Comparison of ENCODE assay signal across 8 cellular contexts in genomic region chr16:69132424-69133252, GRCh38. TPM values are rescaled to one million over a fixed set of nuclear protein-coding genes. Genes with fewer than 3 reads are reported as not detected.
A peak's percentile ranks its signal among the peaks of the same experiment; 100 is the strongest.
DNase-seq lines count a peak whose midpoint lies in the region; ATAC-seq and TF ChIP-seq lines count a peak whose summit lies in the region.

TSS of gene CHTF8 (minus strand) at chr16:69132588. CDS start at chr16:69121458, 11,130 bp downstream.
TSS of gene UTP4 (plus strand) at chr16:69132649. CDS start at chr16:69133460, 811 bp downstream.

- intact Hi-C loops in activated CD4-positive, alpha-beta T cell treated with anti-CD3 and anti-CD28 coated beads, Interleukin-2, amount 10 ng/mL, durations not matched to agents 24 days and 14 days (cut with micrococcal nuclease): loop anchor here (1.0 to 5.0 kb wide), 5 partner anchors 34 to 290 kb away; partner anchors contain the start of genes PDF, SNTB2, TANGO6 and VPS4A
- intact Hi-C loops in left lung (cut with DNase I): no loop called here

- H3K27ac Mint-ChIP-seq in activated CD4-positive, alpha-beta T cell treated with anti-CD3 and anti-CD28 coated beads, Interleukin-2, amount 10 ng/mL, durations not matched to agents 24 days and 14 days: peak within 1 kb of the TSS; percentile 93

- DNase-seq in AG08396 (ENCODE audit: low spot score) (peak; percentile 93), NCI-H510A treated with DMSO at 0.1 percent for 48 hours (lab: John Stamatoyannopoulos, UW) (peak; percentile 39), coronary artery (ENCODE audit: low spot score) (peak; percentile 87), left lung (peak; percentile 89 to 97)
- DNase-seq in activated CD4-positive, alpha-beta T cell treated with anti-CD3 and anti-CD28 coated beads, Interleukin-2, amount 10 ng/mL, durations not matched to agents 24 days and 14 days: peak; percentile 97
- DNase-seq in stimulated activated CD4-positive, alpha-beta T cell treated with anti-CD3 and anti-CD28 coated beads, Interleukin-2, amount 100 ng/mL, for 4 hours (ENCODE audit: low read depth): peak; percentile 86

- peaks cover 4 to 38% of the 10 kb centered on the region in 2 donors for H3K4me1 ChIP-seq in left lung

- H3K4me1 Mint-ChIP-seq in activated CD4-positive, alpha-beta T cell treated with anti-CD3 and anti-CD28 coated beads, Interleukin-2, amount 10 ng/mL, durations not matched to agents 24 days and 14 days: peaks cover 50% of the 10 kb centered on the region

- H3K36me3 Mint-ChIP-seq in activated CD4-positive, alpha-beta T cell treated with anti-CD3 and anti-CD28 coated beads, Interleukin-2, amount 10 ng/mL, durations not matched to agents 24 days and 14 days (ENCODE audit: low read depth): peaks cover 54% of the 10 kb centered on the region

- H3K27ac ChIP-seq in coronary artery (peak within 1 kb of the TSS; percentile 76 to 97), left lung (peak within 1 kb of the TSS; percentile 88 to 90)

- no peak for TF ChIP-seq CTCF in coronary artery (IDR thresholded peaks at IDR 0.05)
- TF ChIP-seq CTCF in left lung (IDR thresholded peaks at IDR 0.05): no peak

- H3K4me3 ChIP-seq in coronary artery (peak within 1 kb of the TSS; percentile 98), left lung (peak within 1 kb of the TSS; percentile 81 to 87)

- H3K9me3 ChIP-seq in left lung: no peaks in the 10 kb centered on the region

- peaks cover 0 to 16% of the 10 kb centered on the region in 2 donors for H3K36me3 ChIP-seq in left lung

- H3K27me3 ChIP-seq in left lung: no peaks in the 10 kb centered on the region

- no peaks in the 10 kb centered on the region for H3K27me3 Mint-ChIP-seq in activated CD4-positive, alpha-beta T cell treated with anti-CD3 and anti-CD28 coated beads, Interleukin-2, amount 10 ng/mL, durations not matched to agents 24 days and 14 days

- peak within 1 kb of the TSS; percentile 90 for H3K4me3 Mint-ChIP-seq in activated CD4-positive, alpha-beta T cell treated with anti-CD3 and anti-CD28 coated beads, Interleukin-2, amount 10 ng/mL, durations not matched to agents 24 days and 14 days

- no peaks in the 10 kb centered on the region for H3K9me3 Mint-ChIP-seq in activated CD4-positive, alpha-beta T cell treated with anti-CD3 and anti-CD28 coated beads, Interleukin-2, amount 10 ng/mL, durations not matched to agents 24 days and 14 days

- ATAC-seq in GM18873 (IDR thresholded peaks at IDR 0.05; ENCODE audit: low FRiP score, unreplicated experiment): peak; percentile 63
- ATAC-seq in HG03135 (IDR thresholded peaks at IDR 0.05; ENCODE audit: unreplicated experiment): peak; percentile 91
- ATAC-seq in left lung: peak; percentile 92

RNA-seq across cellular contexts. Expression of gene CHTF8, which starts in this region (rescaled TPM):
- 124 and 138 TPM in 2 replicates for total RNA-seq in activated CD4-positive, alpha-beta T cell treated with anti-CD3 and anti-CD28 coated beads, Interleukin-2, amount 10 ng/mL, durations not matched to agents 24 days and 14 days
- total RNA-seq in left lung: 10 to 100 TPM; 93.4 to 94.1 TPM

RNA-seq across cellular contexts. Expression of gene UTP4, which starts in this region (rescaled TPM):
- 126 and 131 TPM in 2 replicates for total RNA-seq in activated CD4-positive, alpha-beta T cell treated with anti-CD3 and anti-CD28 coated beads, Interleukin-2, amount 10 ng/mL, durations not matched to agents 24 days and 14 days
- total RNA-seq in left lung: 10 to 100 TPM; 24.7 to 45.5 TPM

Comparison
In these comparisons a context has a peak if more than half of its experiments do, and no peak if none do; other contexts are left out.
1. Peak in every context shown above with its lines: DNase-seq, ATAC-seq, H3K4me3 ChIP-seq and H3K27ac ChIP-seq.
2. DNase-seq: peak in every context shown above with its lines; median percentile 97 in activated CD4-positive, alpha-beta T cell treated with anti-CD3 and anti-CD28 coated beads, Interleukin-2, amount 10 ng/mL, durations not matched to agents 24 days and 14 days; 93 in AG08396; 93 in left lung; 87 in coronary artery; 86 in stimulated activated CD4-positive, alpha-beta T cell treated with anti-CD3 and anti-CD28 coated beads, Interleukin-2, amount 100 ng/mL, for 4 hours; 39 in NCI-H510A treated with DMSO at 0.1 percent for 48 hours.